In genomic region chr3:17025594-17026139, GRCh38 we compare ENCODE assay signal across 17 cellular contexts.
DNase-seq lines count a peak whose midpoint lies in the region; ATAC-seq and TF ChIP-seq lines count a peak whose summit lies in the region.
"Had no signal": no experiment of that assay in that cellular context is flagged by ENCODE, and none has a peak within 500 bp of the region (broad histone marks: within the 10 kb centered on the region; RNA-seq: fewer than 3 reads in every experiment).

No MANE protein-coding gene starts in this region.

- H3K36me3 Mint-ChIP-seq in naive thymus-derived CD8-positive, alpha-beta T cell: peaks cover 0 to 30% (median 0%) of the 10 kb centered on the region in 3 donors
- H3K36me3 Mint-ChIP-seq in stimulated activated effector memory CD8-positive, alpha-beta T cell treated with anti-CD3 and anti-CD28 coated beads, Interleukin-12 subunit alpha, Interleukin-12 subunit beta, amount 100 ng/mL, for 72 hours: no peaks in the 10 kb centered on the region
- H3K36me3 Mint-ChIP-seq: neural progenitor cell had no signal

- H3K4me1 Mint-ChIP-seq in naive thymus-derived CD8-positive, alpha-beta T cell: peaks cover 45 to 93% (median 85%) of the 10 kb centered on the region in 4 donors
- H3K4me1 Mint-ChIP-seq in stimulated activated effector memory CD8-positive, alpha-beta T cell treated with anti-CD3 and anti-CD28 coated beads, Interleukin-12 subunit alpha, Interleukin-12 subunit beta, amount 100 ng/mL, for 72 hours: peaks cover 73% of the 10 kb centered on the region
- H3K4me1 Mint-ChIP-seq: neural progenitor cell had no signal

- H3K9me3 ChIP-seq in OCI-LY3 (ENCODE audit: insufficient read depth, low read length): no peaks in the 10 kb centered on the region
- H3K9me3 ChIP-seq: colonic mucosa, esophagus muscularis mucosa, lower lobe of right lung, SJCRH30 had no signal

- no peak overlapping the region for H3K4me3 Mint-ChIP-seq in naive thymus-derived CD8-positive, alpha-beta T cell
- no peak overlapping the region for H3K4me3 Mint-ChIP-seq in stimulated activated effector memory CD8-positive, alpha-beta T cell treated with anti-CD3 and anti-CD28 coated beads, Interleukin-12 subunit alpha, Interleukin-12 subunit beta, amount 100 ng/mL, for 72 hours
- H3K4me3 Mint-ChIP-seq: neural progenitor cell had no signal

- H3K36me3 ChIP-seq in OCI-LY3 (replicated peaks; ENCODE audit: low read depth, low read length): peaks cover 6% of the 10 kb centered on the region
- H3K36me3 ChIP-seq: colonic mucosa, esophagus muscularis mucosa, lower lobe of right lung, neural progenitor cell, SJCRH30 had no signal

- H2AFZ ChIP-seq in OCI-LY3 (ENCODE audit: low read depth, low read length): no peak overlapping the region
- H2AFZ ChIP-seq: neural progenitor cell had no signal

- peaks cover 3% of the 10 kb centered on the region; the same call in 1 of the 2 replicates for H3K79me2 ChIP-seq in OCI-LY3 (ENCODE audit: low read length)

- H3K27me3 ChIP-seq in OCI-LY3 (ENCODE audit: low read depth, low read length): no peaks in the 10 kb centered on the region
- H3K27me3 ChIP-seq: colonic mucosa, esophagus muscularis mucosa, neural progenitor cell, SJCRH30 had no signal

- no peaks in the 10 kb centered on the region for H3K9me3 Mint-ChIP-seq in naive thymus-derived CD8-positive, alpha-beta T cell
- H3K9me3 Mint-ChIP-seq in stimulated activated effector memory CD8-positive, alpha-beta T cell treated with anti-CD3 and anti-CD28 coated beads, Interleukin-12 subunit alpha, Interleukin-12 subunit beta, amount 100 ng/mL, for 72 hours: no peaks in the 10 kb centered on the region
- H3K9me3 Mint-ChIP-seq: neural progenitor cell had no signal

- no peaks in the 10 kb centered on the region for H3K27me3 Mint-ChIP-seq in naive thymus-derived CD8-positive, alpha-beta T cell

- H3K27ac ChIP-seq in OCI-LY3 (ENCODE audit: low read length): no peak overlapping the region
- H3K27ac ChIP-seq: colonic mucosa, esophagus muscularis mucosa, lower lobe of right lung, neural progenitor cell, SJCRH30 had no signal

- ATAC-seq in naive thymus-derived CD8-positive, alpha-beta T cell: peak in 1 of 2 donors; percentile 40
- peak; percentile 77 for ATAC-seq in stimulated activated effector memory CD8-positive, alpha-beta T cell treated with anti-CD3 and anti-CD28 coated beads, Interleukin-12 subunit alpha, Interleukin-12 subunit beta, amount 100 ng/mL, for 72 hours
- no peak for ATAC-seq in GM18873 (IDR thresholded peaks at IDR 0.05; ENCODE audit: low FRiP score, unreplicated experiment)
- ATAC-seq: lower lobe of right lung had no signal

- peak; percentile 15; the same call in 1 of the 2 replicates for TF ChIP-seq CTCF in OCI-LY3 (IDR thresholded peaks at IDR 0.05; ENCODE audit: low read depth, low read length)

- H3K4me3 ChIP-seq in OCI-LY3 (ENCODE audit: low read length): no peak overlapping the region
- H3K4me3 ChIP-seq: colonic mucosa, esophagus muscularis mucosa, lower lobe of right lung, neural progenitor cell, SJCRH30 had no signal

- H3K9ac ChIP-seq in OCI-LY3 (ENCODE audit: low read length): no peak overlapping the region
- H3K9ac ChIP-seq: neural progenitor cell had no signal

- peak; percentile 19 for DNase-seq in activated gamma-delta T cell treated with anti-CD3 and anti-CD28 coated beads, Interleukin-2, amount 50 U/mL, for 16 hours (ENCODE audit: low read depth)
- no peak for DNase-seq in activated gamma-delta T cell treated with Interleukin-2 at 50 U/mL for 16 hours
- DNase-seq in naive thymus-derived CD8-positive, alpha-beta T cell: no peak
- DNase-seq in stimulated activated effector memory CD8-positive, alpha-beta T cell treated with anti-CD3 and anti-CD28 coated beads, Interleukin-12 subunit alpha, Interleukin-12 subunit beta, amount 100 ng/mL, for 72 hours (ENCODE audit: low spot score in 2 of 2): no peak
- DNase-seq in SIG-M5 (lab: John Stamatoyannopoulos, UW): no peak
- DNase-seq in superior temporal gyrus (ENCODE audit: extremely low spot score): no peak
- DNase-seq: amygdala, colonic mucosa, HCEC 1CT, hypothalamus, lower lobe of right lung, NCI-H187 treated with DMSO at 0.1 percent for 48 hours, SJCRH30 had no signal

- no peaks in the 10 kb centered on the region for H4K20me1 ChIP-seq in OCI-LY3 (ENCODE audit: insufficient read depth, low read length)

- H3K27ac Mint-ChIP-seq in naive thymus-derived CD8-positive, alpha-beta T cell: peak overlapping the region in 9 of 10 donors; percentile 0 to 93 (median 29)
- H3K27ac Mint-ChIP-seq in stimulated activated effector memory CD8-positive, alpha-beta T cell treated with anti-CD3 and anti-CD28 coated beads, Interleukin-12 subunit alpha, Interleukin-12 subunit beta, amount 100 ng/mL, for 72 hours: no peak overlapping the region
- H3K27ac Mint-ChIP-seq: neural progenitor cell had no signal

- no peak overlapping the region for H3K4me2 ChIP-seq in OCI-LY3 (ENCODE audit: low read length)
- H3K4me2 ChIP-seq: neural progenitor cell had no signal

- POLR2A ChIA-PET in naive thymus-derived CD8-positive, alpha-beta T cell (lab: Charles Lee): no interaction called here

- peaks cover 21% of the 10 kb centered on the region for H3K4me1 ChIP-seq in OCI-LY3 (ENCODE audit: low read length)
- H3K4me1 ChIP-seq: colonic mucosa, esophagus muscularis mucosa, lower lobe of right lung, SJCRH30 had no signal
